Comparison of ENCODE assay signal across 1 cellular context in the genomic region with DNA sequence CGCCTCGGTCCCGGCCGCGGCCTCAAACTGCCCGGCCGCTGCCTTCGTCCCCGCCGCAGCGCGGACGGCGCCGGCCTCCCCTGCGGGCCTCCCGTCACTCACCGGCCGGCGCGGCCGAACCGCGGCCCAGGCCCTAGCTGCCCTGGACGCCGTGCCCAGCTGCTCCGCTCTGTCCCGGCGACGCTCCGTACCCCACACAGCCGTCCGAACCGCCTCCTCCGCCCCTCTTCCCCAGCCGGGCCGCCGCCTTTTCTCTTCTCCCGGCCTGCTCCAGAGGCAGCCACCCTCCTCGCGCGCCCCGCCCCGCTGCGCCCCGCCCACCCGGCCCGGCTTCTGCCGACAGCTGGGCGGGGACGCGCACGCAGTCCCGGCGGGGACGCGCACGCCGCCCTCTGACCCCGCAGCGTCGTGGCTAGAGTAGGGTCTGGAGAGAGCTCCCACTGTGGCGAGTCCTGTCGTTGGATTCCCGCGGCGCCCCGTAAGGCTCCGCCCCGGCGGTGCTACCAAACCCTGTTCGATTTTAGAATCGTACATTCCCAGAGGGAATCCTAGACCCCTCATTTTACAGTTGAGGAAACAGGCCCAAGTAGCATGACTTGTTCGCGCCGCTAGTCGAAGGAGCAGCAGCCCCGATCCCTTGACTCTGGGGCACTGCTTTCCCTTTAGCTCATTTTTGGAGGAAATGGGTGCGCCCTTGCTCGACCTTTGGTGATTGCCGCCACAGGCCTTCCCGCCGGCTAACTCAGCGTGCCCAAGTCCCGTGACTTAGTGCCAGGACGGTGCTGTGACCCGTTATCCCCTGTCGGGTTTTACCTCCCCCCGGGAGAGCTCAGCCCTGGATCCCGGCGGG.
TF ChIP-seq lines count a peak whose summit lies in the region.

A gene with protein sequence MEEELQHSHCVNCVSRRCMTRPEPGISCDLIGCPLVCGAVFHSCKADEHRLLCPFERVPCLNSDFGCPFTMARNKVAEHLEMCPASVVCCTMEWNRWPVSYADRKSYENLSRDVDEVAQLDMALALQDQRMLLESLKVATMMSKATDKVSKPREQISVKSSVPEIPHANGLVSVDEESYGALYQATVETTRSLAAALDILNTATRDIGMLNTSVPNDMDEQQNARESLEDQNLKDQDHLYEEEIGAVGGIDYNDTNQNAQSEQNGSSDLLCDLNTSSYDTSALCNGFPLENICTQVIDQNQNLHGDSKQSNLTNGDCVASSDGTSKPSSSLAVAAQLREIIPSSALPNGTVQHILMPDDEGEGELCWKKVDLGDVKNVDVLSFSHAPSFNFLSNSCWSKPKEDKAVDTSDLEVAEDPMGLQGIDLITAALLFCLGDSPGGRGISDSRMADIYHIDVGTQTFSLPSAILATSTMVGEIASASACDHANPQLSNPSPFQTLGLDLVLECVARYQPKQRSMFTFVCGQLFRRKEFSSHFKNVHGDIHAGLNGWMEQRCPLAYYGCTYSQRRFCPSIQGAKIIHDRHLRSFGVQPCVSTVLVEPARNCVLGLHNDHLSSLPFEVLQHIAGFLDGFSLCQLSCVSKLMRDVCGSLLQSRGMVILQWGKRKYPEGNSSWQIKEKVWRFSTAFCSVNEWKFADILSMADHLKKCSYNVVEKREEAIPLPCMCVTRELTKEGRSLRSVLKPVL (minus strand): TSS at position 295 of the 850 bp plus-strand sequence. CDS start 8,390 bp downstream, outside the sequence.

TF ChIP-seq in GM12878, 131 proteins besides CTCF, POLR2A, EP300 and RAD21 (continued from another document and continues in another):
- TF ChIP-seq, protein P1, sequence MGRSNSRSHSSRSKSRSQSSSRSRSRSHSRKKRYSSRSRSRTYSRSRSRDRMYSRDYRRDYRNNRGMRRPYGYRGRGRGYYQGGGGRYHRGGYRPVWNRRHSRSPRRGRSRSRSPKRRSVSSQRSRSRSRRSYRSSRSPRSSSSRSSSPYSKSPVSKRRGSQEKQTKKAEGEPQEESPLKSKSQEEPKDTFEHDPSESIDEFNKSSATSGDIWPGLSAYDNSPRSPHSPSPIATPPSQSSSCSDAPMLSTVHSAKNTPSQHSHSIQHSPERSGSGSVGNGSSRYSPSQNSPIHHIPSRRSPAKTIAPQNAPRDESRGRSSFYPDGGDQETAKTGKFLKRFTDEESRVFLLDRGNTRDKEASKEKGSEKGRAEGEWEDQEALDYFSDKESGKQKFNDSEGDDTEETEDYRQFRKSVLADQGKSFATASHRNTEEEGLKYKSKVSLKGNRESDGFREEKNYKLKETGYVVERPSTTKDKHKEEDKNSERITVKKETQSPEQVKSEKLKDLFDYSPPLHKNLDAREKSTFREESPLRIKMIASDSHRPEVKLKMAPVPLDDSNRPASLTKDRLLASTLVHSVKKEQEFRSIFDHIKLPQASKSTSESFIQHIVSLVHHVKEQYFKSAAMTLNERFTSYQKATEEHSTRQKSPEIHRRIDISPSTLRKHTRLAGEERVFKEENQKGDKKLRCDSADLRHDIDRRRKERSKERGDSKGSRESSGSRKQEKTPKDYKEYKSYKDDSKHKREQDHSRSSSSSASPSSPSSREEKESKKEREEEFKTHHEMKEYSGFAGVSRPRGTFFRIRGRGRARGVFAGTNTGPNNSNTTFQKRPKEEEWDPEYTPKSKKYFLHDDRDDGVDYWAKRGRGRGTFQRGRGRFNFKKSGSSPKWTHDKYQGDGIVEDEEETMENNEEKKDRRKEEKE (IDR thresholded peaks at IDR 0.05) = peak; percentile 14; the same call in 1 of the 2 replicates
- TF ChIP-seq EGR1 (IDR thresholded peaks at IDR 0.05; ENCODE audit: borderline replicate concordance in 1 of 2, low read depth in 2 of 2, low read length in 2 of 2) = peak; percentile 7 to 89; a peak in 1 of 3 replicates
- TF ChIP-seq MEF2B (IDR thresholded peaks at IDR 0.05; ENCODE audit: partially characterized antibody, poor library complexity, severe bottlenecking) = no peak
- no peak for TF ChIP-seq SIN3A (IDR thresholded peaks at IDR 0.05; ENCODE audit: low read depth, low read length)
- no peak for TF ChIP-seq CBX3 (IDR thresholded peaks at IDR 0.05; ENCODE audit: borderline replicate concordance, low read depth)
- TF ChIP-seq HDGF (IDR thresholded peaks at IDR 0.05) = no peak
- TF ChIP-seq ZNF384 (IDR thresholded peaks at IDR 0.05; ENCODE audit: borderline replicate concordance, low read depth, low read length) = no peak
- TF ChIP-seq CREB1 (IDR thresholded peaks at IDR 0.05; ENCODE audit: low read depth) = peak; percentile 56; the same call in 1 of the 2 replicates
- TF ChIP-seq, protein P2, sequence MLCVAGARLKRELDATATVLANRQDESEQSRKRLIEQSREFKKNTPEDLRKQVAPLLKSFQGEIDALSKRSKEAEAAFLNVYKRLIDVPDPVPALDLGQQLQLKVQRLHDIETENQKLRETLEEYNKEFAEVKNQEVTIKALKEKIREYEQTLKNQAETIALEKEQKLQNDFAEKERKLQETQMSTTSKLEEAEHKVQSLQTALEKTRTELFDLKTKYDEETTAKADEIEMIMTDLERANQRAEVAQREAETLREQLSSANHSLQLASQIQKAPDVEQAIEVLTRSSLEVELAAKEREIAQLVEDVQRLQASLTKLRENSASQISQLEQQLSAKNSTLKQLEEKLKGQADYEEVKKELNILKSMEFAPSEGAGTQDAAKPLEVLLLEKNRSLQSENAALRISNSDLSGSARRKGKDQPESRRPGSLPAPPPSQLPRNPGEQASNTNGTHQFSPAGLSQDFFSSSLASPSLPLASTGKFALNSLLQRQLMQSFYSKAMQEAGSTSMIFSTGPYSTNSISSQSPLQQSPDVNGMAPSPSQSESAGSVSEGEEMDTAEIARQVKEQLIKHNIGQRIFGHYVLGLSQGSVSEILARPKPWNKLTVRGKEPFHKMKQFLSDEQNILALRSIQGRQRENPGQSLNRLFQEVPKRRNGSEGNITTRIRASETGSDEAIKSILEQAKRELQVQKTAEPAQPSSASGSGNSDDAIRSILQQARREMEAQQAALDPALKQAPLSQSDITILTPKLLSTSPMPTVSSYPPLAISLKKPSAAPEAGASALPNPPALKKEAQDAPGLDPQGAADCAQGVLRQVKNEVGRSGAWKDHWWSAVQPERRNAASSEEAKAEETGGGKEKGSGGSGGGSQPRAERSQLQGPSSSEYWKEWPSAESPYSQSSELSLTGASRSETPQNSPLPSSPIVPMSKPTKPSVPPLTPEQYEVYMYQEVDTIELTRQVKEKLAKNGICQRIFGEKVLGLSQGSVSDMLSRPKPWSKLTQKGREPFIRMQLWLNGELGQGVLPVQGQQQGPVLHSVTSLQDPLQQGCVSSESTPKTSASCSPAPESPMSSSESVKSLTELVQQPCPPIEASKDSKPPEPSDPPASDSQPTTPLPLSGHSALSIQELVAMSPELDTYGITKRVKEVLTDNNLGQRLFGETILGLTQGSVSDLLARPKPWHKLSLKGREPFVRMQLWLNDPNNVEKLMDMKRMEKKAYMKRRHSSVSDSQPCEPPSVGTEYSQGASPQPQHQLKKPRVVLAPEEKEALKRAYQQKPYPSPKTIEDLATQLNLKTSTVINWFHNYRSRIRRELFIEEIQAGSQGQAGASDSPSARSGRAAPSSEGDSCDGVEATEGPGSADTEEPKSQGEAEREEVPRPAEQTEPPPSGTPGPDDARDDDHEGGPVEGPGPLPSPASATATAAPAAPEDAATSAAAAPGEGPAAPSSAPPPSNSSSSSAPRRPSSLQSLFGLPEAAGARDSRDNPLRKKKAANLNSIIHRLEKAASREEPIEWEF (IDR thresholded peaks at IDR 0.05; ENCODE audit: insufficient replicate concordance, low read depth, low read length) = no peak
- TF ChIP-seq, protein P3, sequence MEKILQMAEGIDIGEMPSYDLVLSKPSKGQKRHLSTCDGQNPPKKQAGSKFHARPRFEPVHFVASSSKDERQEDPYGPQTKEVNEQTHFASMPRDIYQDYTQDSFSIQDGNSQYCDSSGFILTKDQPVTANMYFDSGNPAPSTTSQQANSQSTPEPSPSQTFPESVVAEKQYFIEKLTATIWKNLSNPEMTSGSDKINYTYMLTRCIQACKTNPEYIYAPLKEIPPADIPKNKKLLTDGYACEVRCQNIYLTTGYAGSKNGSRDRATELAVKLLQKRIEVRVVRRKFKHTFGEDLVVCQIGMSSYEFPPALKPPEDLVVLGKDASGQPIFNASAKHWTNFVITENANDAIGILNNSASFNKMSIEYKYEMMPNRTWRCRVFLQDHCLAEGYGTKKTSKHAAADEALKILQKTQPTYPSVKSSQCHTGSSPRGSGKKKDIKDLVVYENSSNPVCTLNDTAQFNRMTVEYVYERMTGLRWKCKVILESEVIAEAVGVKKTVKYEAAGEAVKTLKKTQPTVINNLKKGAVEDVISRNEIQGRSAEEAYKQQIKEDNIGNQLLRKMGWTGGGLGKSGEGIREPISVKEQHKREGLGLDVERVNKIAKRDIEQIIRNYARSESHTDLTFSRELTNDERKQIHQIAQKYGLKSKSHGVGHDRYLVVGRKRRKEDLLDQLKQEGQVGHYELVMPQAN (conservative IDR thresholded peaks at IDR 0.05) = peak; percentile 78
- no peak; the same call in 1 of the 2 replicates for TF ChIP-seq ASH2L (IDR thresholded peaks at IDR 0.05; ENCODE audit: borderline replicate concordance, low read depth)
- 0 out of 2 replicates have a peak, but pooled peaks have one; percentile 69 for TF ChIP-seq DPF2 (IDR thresholded peaks at IDR 0.05)
- TF ChIP-seq, protein P4, sequence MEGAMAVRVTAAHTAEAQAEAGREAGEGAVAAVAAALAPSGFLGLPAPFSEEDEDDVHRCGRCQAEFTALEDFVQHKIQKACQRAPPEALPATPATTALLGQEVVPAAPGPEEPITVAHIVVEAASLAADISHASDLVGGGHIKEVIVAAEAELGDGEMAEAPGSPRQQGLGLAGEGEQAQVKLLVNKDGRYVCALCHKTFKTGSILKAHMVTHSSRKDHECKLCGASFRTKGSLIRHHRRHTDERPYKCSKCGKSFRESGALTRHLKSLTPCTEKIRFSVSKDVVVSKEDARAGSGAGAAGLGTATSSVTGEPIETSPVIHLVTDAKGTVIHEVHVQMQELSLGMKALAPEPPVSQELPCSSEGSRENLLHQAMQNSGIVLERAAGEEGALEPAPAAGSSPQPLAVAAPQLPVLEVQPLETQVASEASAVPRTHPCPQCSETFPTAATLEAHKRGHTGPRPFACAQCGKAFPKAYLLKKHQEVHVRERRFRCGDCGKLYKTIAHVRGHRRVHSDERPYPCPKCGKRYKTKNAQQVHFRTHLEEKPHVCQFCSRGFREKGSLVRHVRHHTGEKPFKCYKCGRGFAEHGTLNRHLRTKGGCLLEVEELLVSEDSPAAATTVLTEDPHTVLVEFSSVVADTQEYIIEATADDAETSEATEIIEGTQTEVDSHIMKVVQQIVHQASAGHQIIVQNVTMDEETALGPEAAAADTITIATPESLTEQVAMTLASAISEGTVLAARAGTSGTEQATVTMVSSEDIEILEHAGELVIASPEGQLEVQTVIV (IDR thresholded peaks at IDR 0.05; ENCODE audit: borderline replicate concordance, partially characterized antibody) = no peak
- TF ChIP-seq ZSCAN29 (IDR thresholded peaks at IDR 0.05) = no peak
- TF ChIP-seq, protein P5, sequence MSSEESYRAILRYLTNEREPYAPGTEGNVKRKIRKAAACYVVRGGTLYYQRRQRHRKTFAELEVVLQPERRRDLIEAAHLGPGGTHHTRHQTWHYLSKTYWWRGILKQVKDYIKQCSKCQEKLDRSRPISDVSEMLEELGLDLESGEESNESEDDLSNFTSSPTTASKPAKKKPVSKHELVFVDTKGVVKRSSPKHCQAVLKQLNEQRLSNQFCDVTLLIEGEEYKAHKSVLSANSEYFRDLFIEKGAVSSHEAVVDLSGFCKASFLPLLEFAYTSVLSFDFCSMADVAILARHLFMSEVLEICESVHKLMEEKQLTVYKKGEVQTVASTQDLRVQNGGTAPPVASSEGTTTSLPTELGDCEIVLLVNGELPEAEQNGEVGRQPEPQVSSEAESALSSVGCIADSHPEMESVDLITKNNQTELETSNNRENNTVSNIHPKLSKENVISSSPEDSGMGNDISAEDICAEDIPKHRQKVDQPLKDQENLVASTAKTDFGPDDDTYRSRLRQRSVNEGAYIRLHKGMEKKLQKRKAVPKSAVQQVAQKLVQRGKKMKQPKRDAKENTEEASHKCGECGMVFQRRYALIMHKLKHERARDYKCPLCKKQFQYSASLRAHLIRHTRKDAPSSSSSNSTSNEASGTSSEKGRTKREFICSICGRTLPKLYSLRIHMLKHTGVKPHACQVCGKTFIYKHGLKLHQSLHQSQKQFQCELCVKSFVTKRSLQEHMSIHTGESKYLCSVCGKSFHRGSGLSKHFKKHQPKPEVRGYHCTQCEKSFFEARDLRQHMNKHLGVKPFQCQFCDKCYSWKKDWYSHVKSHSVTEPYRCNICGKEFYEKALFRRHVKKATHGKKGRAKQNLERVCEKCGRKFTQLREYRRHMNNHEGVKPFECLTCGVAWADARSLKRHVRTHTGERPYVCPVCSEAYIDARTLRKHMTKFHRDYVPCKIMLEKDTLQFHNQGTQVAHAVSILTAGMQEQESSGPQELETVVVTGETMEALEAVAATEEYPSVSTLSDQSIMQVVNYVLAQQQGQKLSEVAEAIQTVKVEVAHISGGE (CRISPR knock-in tag; IDR thresholded peaks at IDR 0.05) = no peak
- TF ChIP-seq, protein P6, sequence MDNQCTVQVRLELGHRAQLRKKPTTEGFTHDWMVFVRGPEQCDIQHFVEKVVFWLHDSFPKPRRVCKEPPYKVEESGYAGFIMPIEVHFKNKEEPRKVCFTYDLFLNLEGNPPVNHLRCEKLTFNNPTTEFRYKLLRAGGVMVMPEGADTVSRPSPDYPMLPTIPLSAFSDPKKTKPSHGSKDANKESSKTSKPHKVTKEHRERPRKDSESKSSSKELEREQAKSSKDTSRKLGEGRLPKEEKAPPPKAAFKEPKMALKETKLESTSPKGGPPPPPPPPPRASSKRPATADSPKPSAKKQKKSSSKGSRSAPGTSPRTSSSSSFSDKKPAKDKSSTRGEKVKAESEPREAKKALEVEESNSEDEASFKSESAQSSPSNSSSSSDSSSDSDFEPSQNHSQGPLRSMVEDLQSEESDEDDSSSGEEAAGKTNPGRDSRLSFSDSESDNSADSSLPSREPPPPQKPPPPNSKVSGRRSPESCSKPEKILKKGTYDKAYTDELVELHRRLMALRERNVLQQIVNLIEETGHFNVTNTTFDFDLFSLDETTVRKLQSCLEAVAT (IDR thresholded peaks at IDR 0.05) = peak; percentile 52; the same call in 1 of the 2 replicates
- TF ChIP-seq GATAD2B (conservative IDR thresholded peaks at IDR 0.05; ENCODE audit: low read depth) = peak; percentile 94
- no peak for TF ChIP-seq PAX5 (IDR thresholded peaks at IDR 0.05; ENCODE audit: borderline replicate concordance, low read depth, low read length)
- peak; percentile 41; the same call in 1 of the 2 replicates for TF ChIP-seq CBX5 (IDR thresholded peaks at IDR 0.05; ENCODE audit: low read depth)
- no peak for TF ChIP-seq BMI1 (IDR thresholded peaks at IDR 0.05; ENCODE audit: borderline replicate concordance)
- peak; percentile 55 for TF ChIP-seq YY1 (IDR thresholded peaks at IDR 0.05; ENCODE audit: low read depth, low read length)
- TF ChIP-seq TCF7 (IDR thresholded peaks at IDR 0.05; ENCODE audit: borderline replicate concordance) = no peak
- no peak for TF ChIP-seq CREM (IDR thresholded peaks at IDR 0.05; ENCODE audit: low read depth)
- peak; percentile 57; the same call in 1 of the 2 replicates for TF ChIP-seq TAF1 (IDR thresholded peaks at IDR 0.05; ENCODE audit: borderline replicate concordance, low read depth, low read length)
- peak; percentile 66; the same call in 1 of the 2 replicates for TF ChIP-seq MTA2 (IDR thresholded peaks at IDR 0.05; ENCODE audit: low read depth)
- TF ChIP-seq YBX1 (IDR thresholded peaks at IDR 0.05) = no peak
- no peak for TF ChIP-seq ZNF622 (IDR thresholded peaks at IDR 0.05)
- TF ChIP-seq, protein P7, sequence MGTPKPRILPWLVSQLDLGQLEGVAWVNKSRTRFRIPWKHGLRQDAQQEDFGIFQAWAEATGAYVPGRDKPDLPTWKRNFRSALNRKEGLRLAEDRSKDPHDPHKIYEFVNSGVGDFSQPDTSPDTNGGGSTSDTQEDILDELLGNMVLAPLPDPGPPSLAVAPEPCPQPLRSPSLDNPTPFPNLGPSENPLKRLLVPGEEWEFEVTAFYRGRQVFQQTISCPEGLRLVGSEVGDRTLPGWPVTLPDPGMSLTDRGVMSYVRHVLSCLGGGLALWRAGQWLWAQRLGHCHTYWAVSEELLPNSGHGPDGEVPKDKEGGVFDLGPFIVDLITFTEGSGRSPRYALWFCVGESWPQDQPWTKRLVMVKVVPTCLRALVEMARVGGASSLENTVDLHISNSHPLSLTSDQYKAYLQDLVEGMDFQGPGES (IDR thresholded peaks at IDR 0.05) = no peak
- no peak for TF ChIP-seq SRF (IDR thresholded peaks at IDR 0.05; ENCODE audit: low read depth in 2 of 2, low read length in 2 of 2)
- TF ChIP-seq SMC3 (IDR thresholded peaks at IDR 0.05; ENCODE audit: borderline replicate concordance, low read length) = no peak
